19 cellular contexts compared by ENCODE assay signal in genomic region chr4:21046121-21046520, GRCh38.
DNase-seq lines count a peak whose midpoint lies in the region; ATAC-seq and TF ChIP-seq lines count a peak whose summit lies in the region.
"Had no signal": no experiment of that assay in that cellular context is flagged by ENCODE, and none has a peak within 500 bp of the region (broad histone marks: within the 10 kb centered on the region; RNA-seq: fewer than 3 reads in every experiment).

No MANE protein-coding gene starts in this region.

- no peak overlapping the region for H3K27ac ChIP-seq in mammary epithelial cell (ENCODE audit: insufficient read depth, low read depth, low read length)
- H3K27ac ChIP-seq: BLaER1, KMS-11, SJCRH30 had no signal

- intact Hi-C loops in mammary epithelial cell (cut with micrococcal nuclease): no loop called here

- no peaks in the 10 kb centered on the region for H3K79me2 ChIP-seq in mammary epithelial cell (ENCODE audit: insufficient read depth, low read length)

- H3K36me3 ChIP-seq in mammary epithelial cell (ENCODE audit: insufficient read depth, low read length): no peaks in the 10 kb centered on the region
- H3K36me3 ChIP-seq: BLaER1, MG63, SJCRH30 had no signal

- no peak overlapping the region for H3K4me2 ChIP-seq in mammary epithelial cell (ENCODE audit: insufficient read depth, low read depth, low read length)
- H3K4me2 ChIP-seq: BLaER1, KMS-11 had no signal

- no TSS peak for BruUV-seq in mammary epithelial cell (replicated peaks; lab: Mats Ljungman, UMichigan)

- H4K20me1 ChIP-seq in mammary epithelial cell (ENCODE audit: insufficient read depth, low read length): no peaks in the 10 kb centered on the region
- H4K20me1 ChIP-seq: BLaER1 had no signal

- ATAC-seq in HG03139 (IDR thresholded peaks at IDR 0.05; ENCODE audit: unreplicated experiment) (no peak), GM21737 (IDR thresholded peaks at IDR 0.05; ENCODE audit: unreplicated experiment) (no peak)
- ATAC-seq: CD8-positive, alpha-beta T cell had no signal

- no peaks in the 10 kb centered on the region for H3K9me3 ChIP-seq in mammary epithelial cell (replicated peaks; ENCODE audit: insufficient read depth, low read length)
- H3K9me3 ChIP-seq: BLaER1, MG63, SJCRH30 had no signal

- H3K27me3 ChIP-seq in mammary epithelial cell (ENCODE audit: insufficient read depth, low read length): no peaks in the 10 kb centered on the region
- H3K27me3 ChIP-seq: BLaER1, MG63, SJCRH30 had no signal

- no peak for TF ChIP-seq CTCF in AG10803 (conservative IDR thresholded peaks at IDR 0.05; ENCODE audit: low read length)
- TF ChIP-seq CTCF in mammary epithelial cell (conservative IDR thresholded peaks at IDR 0.05 in 1 of 2, IDR thresholded peaks at IDR 0.05 in 1 of 2; ENCODE audit: extremely low read depth in 1 of 2, insufficient read depth in 1 of 2, low read depth in 1 of 2, low read length in 2 of 2): no peak
- no peak for TF ChIP-seq CTCF in foreskin fibroblast (IDR thresholded peaks at IDR 0.05; ENCODE audit: low read depth, low read length)

- peak; percentile 1 for DNase-seq in AG10803 (ENCODE audit: low read depth)
- DNase-seq in MV-4-11 (lab: John Stamatoyannopoulos, UW): peak; percentile 62
- DNase-seq in mammary epithelial cell: peak; percentile 6
- peak; percentile 18 to 54 for DNase-seq in foreskin fibroblast
- no peak for DNase-seq in activated naive CD4-positive, alpha-beta T cell treated with Interleukin-2 at 50 U/mL for 16 hours
- no peak for DNase-seq in midbrain (lab: John Stamatoyannopoulos, UW)
- DNase-seq: CD8-positive, alpha-beta T cell; GOT3; MG63; NCI-H1105; NCI-H1694 treated with DMSO at 0.1 percent for 48 hours; NCI-H69; OCI-M1; RPMI8226; SJCRH30 had no signal

- no peak overlapping the region for H2AFZ ChIP-seq in mammary epithelial cell (ENCODE audit: low read depth, low read length)

- in situ Hi-C loops in mammary epithelial cell (cut with MboI; ENCODE audit: low sequenced_read_pairs in 2 of 2): no loop called here

- dilution Hi-C loops in mammary epithelial cell (cut with HindIII; ENCODE audit: low sequenced_read_pairs): no loop called here

- 76% methylated on average over 1 of the region's 1 CpG for WGBS in mammary epithelial cell (ENCODE audit: low coverage, missing lambda C conversion rate)

- CTCF ChIA-PET in mammary epithelial cell (lab: Charles Lee; ENCODE audit: low non-redundant PET): no interaction called here

- H3K4me1 ChIP-seq in mammary epithelial cell (ENCODE audit: insufficient read depth, low read length): no peaks in the 10 kb centered on the region
- H3K4me1 ChIP-seq: BLaER1, SJCRH30 had no signal

- H3K9ac ChIP-seq in mammary epithelial cell (ENCODE audit: insufficient read depth, low read length): no peak overlapping the region
- H3K9ac ChIP-seq: BLaER1, KMS-11 had no signal

- H3K4me3 ChIP-seq in AG10803 (ENCODE audit: low read length) (no peak overlapping the region), mammary epithelial cell (replicated peaks in 1 of 3; ENCODE audit: insufficient read depth in 1 of 3, low read depth in 2 of 3, low read length in 3 of 3) (no peak overlapping the region), foreskin fibroblast (ENCODE audit: low read depth in 1 of 2, low read length in 2 of 2) (no peak overlapping the region)
- H3K4me3 ChIP-seq: BLaER1, MG63, SJCRH30 had no signal

Comparison
In these comparisons a context has a peak if more than half of its experiments do, and no peak if none do; other contexts are left out.
1. DNase-seq: peak in AG10803 (single experiment), MV-4-11 (single experiment), mammary epithelial cell (single experiment) and foreskin fibroblast (2 of 2); none in activated naive CD4-positive, alpha-beta T cell treated with Interleukin-2 at 50 U/mL for 16 hours (single experiment) and midbrain (single experiment).